In the genomic region with DNA sequence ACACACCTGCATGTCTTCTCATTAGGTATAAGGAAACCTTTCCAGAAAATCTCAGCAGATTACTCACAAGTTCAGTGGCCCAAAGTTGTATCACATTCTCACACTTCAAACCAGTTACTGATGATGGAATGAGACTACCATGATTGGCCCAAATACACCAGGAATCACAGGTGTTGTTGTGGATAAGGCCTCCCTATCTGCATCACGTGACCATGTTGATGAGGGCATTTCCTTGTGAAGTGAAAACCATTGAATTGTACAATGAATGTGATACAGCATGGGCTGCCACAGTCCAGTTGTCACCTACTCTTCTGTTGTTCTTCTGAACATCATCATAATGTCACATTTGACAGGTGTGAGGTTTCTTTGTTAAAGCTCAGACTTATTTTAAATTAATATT, we compare ENCODE assay signal across 32 cellular contexts.
"Had no signal": no experiment of that assay in that cellular context is flagged by ENCODE, and none has a peak within 500 bp of the region (broad histone marks: within the 10 kb centered on the region; RNA-seq: fewer than 3 reads in every experiment).

No MANE protein-coding gene starts in this region.

- ATAC-seq: activated CD4-positive, alpha-beta T cell treated with anti-CD3 and anti-CD28 coated beads for 36 hours; activated CD8-positive, alpha-beta memory T cell treated with anti-CD3 and anti-CD28 coated beads, Interleukin-2, amount 10 ng/mL, durations not matched to agents 7 days and 5 days; activated CD8-positive, alpha-beta T cell treated with anti-CD3 and anti-CD28 coated beads, Interleukin-2, amount 10 ng/mL, durations not matched to agents 7 days and 5 days; activated naive CD8-positive, alpha-beta T cell treated with anti-CD3 and anti-CD28 coated beads, Interleukin-2, amount 50 U/mL, for 24 hours; body of pancreas; esophagus mucosa had no signal

- H3K36me3 Mint-ChIP-seq: activated CD4-positive, alpha-beta memory T cell treated with anti-CD3 and anti-CD28 coated beads for 36 hours; activated CD8-positive, alpha-beta memory T cell treated with anti-CD3 and anti-CD28 coated beads, Interleukin-2, amount 10 ng/mL, durations not matched to agents 7 days and 5 days; activated naive CD4-positive, alpha-beta T cell treated with anti-CD3 and anti-CD28 coated beads, Interleukin-2, amount 50 U/mL, for 24 hours; activated naive CD8-positive, alpha-beta T cell treated with anti-CD3 and anti-CD28 coated beads for 36 hours had no signal

- H3K27ac Mint-ChIP-seq: activated CD4-positive, alpha-beta memory T cell treated with anti-CD3 and anti-CD28 coated beads for 36 hours; activated CD4-positive, alpha-beta T cell treated with anti-CD3 and anti-CD28 coated beads for 36 hours; activated CD4-positive, alpha-beta T cell treated with anti-CD3 and anti-CD28 coated beads, Interleukin-2, amount 10 ng/mL, durations not matched to agents 24 days and 14 days; activated CD8-positive, alpha-beta memory T cell treated with anti-CD3 and anti-CD28 coated beads, Interleukin-2, amount 10 ng/mL, durations not matched to agents 7 days and 5 days; activated CD8-positive, alpha-beta T cell treated with anti-CD3 and anti-CD28 coated beads, Interleukin-2, amount 10 ng/mL, durations not matched to agents 7 days and 5 days; activated naive CD4-positive, alpha-beta T cell treated with anti-CD3 and anti-CD28 coated beads for 36 hours; activated naive CD4-positive, alpha-beta T cell treated with anti-CD3 and anti-CD28 coated beads, Interleukin-2, amount 50 U/mL, for 24 hours; activated naive CD8-positive, alpha-beta T cell treated with anti-CD3 and anti-CD28 coated beads for 36 hours; activated naive CD8-positive, alpha-beta T cell treated with anti-CD3 and anti-CD28 coated beads, Interleukin-2, amount 50 U/mL, for 24 hours; activated T-helper 1 cell treated with anti-CD3 and anti-CD28 coated beads, Interleukin-12 subunit alpha, Interleukin-12 subunit beta, Interleukin-2, Interleukin-4 antibody, amounts not matched to agents 30 ng/mL and 10 ng/mL and 1 ng/mL, durations not matched to agents 14 hours and 24 hours and 36 hours; activated T-helper 2 cell treated with anti-CD3 and anti-CD28 coated beads, Interferon-gamma antibody, Interleukin-2, Interleukin-4, amounts not matched to agents 10 μg/mL and 5 μg/mL and 100 μg/mL, durations not matched to agents 14 hours and 24 hours and 36 hours; endodermal cell had no signal

- FAIRE-seq: frontal cortex had no signal

- H3K9me3 Mint-ChIP-seq: activated CD4-positive, alpha-beta memory T cell treated with anti-CD3 and anti-CD28 coated beads for 36 hours; activated CD4-positive, alpha-beta T cell treated with anti-CD3 and anti-CD28 coated beads, Interleukin-2, amount 10 ng/mL, durations not matched to agents 24 days and 14 days; activated naive CD4-positive, alpha-beta T cell treated with anti-CD3 and anti-CD28 coated beads for 36 hours; activated naive CD4-positive, alpha-beta T cell treated with anti-CD3 and anti-CD28 coated beads, Interleukin-2, amount 50 U/mL, for 24 hours; activated naive CD8-positive, alpha-beta T cell treated with anti-CD3 and anti-CD28 coated beads for 36 hours; activated naive CD8-positive, alpha-beta T cell treated with anti-CD3 and anti-CD28 coated beads, Interleukin-2, amount 50 U/mL, for 24 hours; activated T-helper 1 cell treated with anti-CD3 and anti-CD28 coated beads, Interleukin-12 subunit alpha, Interleukin-12 subunit beta, Interleukin-2, Interleukin-4 antibody, amounts not matched to agents 30 ng/mL and 10 ng/mL and 1 ng/mL, durations not matched to agents 14 hours and 24 hours and 36 hours; activated T-helper 2 cell treated with anti-CD3 and anti-CD28 coated beads, Interferon-gamma antibody, Interleukin-2, Interleukin-4, amounts not matched to agents 10 μg/mL and 5 μg/mL and 100 μg/mL, durations not matched to agents 14 hours and 24 hours and 36 hours; endodermal cell had no signal

- H3K27me3 ChIP-seq: adrenal gland, body of pancreas, cardiac muscle cell, colonic mucosa had no signal

- H3K4me1 Mint-ChIP-seq: activated CD4-positive, alpha-beta T cell treated with anti-CD3 and anti-CD28 coated beads, Interleukin-2, amount 10 ng/mL, durations not matched to agents 24 days and 14 days; activated CD8-positive, alpha-beta memory T cell treated with anti-CD3 and anti-CD28 coated beads, Interleukin-2, amount 10 ng/mL, durations not matched to agents 7 days and 5 days; activated naive CD4-positive, alpha-beta T cell treated with anti-CD3 and anti-CD28 coated beads, Interleukin-2, amount 50 U/mL, for 24 hours; activated naive CD8-positive, alpha-beta T cell treated with anti-CD3 and anti-CD28 coated beads for 36 hours had no signal

- H3K27me3 Mint-ChIP-seq: activated CD4-positive, alpha-beta T cell treated with anti-CD3 and anti-CD28 coated beads, Interleukin-2, amount 10 ng/mL, durations not matched to agents 24 days and 14 days; activated CD8-positive, alpha-beta memory T cell treated with anti-CD3 and anti-CD28 coated beads, Interleukin-2, amount 10 ng/mL, durations not matched to agents 7 days and 5 days; activated naive CD4-positive, alpha-beta T cell treated with anti-CD3 and anti-CD28 coated beads, Interleukin-2, amount 50 U/mL, for 24 hours; activated naive CD8-positive, alpha-beta T cell treated with anti-CD3 and anti-CD28 coated beads for 36 hours; activated naive CD8-positive, alpha-beta T cell treated with anti-CD3 and anti-CD28 coated beads, Interleukin-2, amount 50 U/mL, for 24 hours had no signal

- H3K4me1 ChIP-seq: adrenal gland, body of pancreas, colonic mucosa had no signal

- H3K4me3 ChIP-seq: adrenal gland, body of pancreas, cardiac muscle cell, colonic mucosa had no signal

- H3K27ac ChIP-seq: adrenal gland, body of pancreas, cardiac muscle cell, colonic mucosa had no signal

- H3K4me3 Mint-ChIP-seq: activated CD4-positive, alpha-beta memory T cell treated with anti-CD3 and anti-CD28 coated beads for 36 hours; activated CD4-positive, alpha-beta T cell treated with anti-CD3 and anti-CD28 coated beads for 36 hours; activated CD4-positive, alpha-beta T cell treated with anti-CD3 and anti-CD28 coated beads, Interleukin-2, amount 10 ng/mL, durations not matched to agents 24 days and 14 days; activated CD8-positive, alpha-beta memory T cell treated with anti-CD3 and anti-CD28 coated beads, Interleukin-2, amount 10 ng/mL, durations not matched to agents 7 days and 5 days; activated CD8-positive, alpha-beta T cell treated with anti-CD3 and anti-CD28 coated beads, Interleukin-2, amount 10 ng/mL, durations not matched to agents 7 days and 5 days; activated naive CD4-positive, alpha-beta T cell treated with anti-CD3 and anti-CD28 coated beads for 36 hours; activated naive CD4-positive, alpha-beta T cell treated with anti-CD3 and anti-CD28 coated beads, Interleukin-2, amount 50 U/mL, for 24 hours; activated naive CD8-positive, alpha-beta T cell treated with anti-CD3 and anti-CD28 coated beads for 36 hours; activated naive CD8-positive, alpha-beta T cell treated with anti-CD3 and anti-CD28 coated beads, Interleukin-2, amount 50 U/mL, for 24 hours; activated T-helper 1 cell treated with anti-CD3 and anti-CD28 coated beads, Interleukin-12 subunit alpha, Interleukin-12 subunit beta, Interleukin-2, Interleukin-4 antibody, amounts not matched to agents 30 ng/mL and 10 ng/mL and 1 ng/mL, durations not matched to agents 14 hours and 24 hours and 36 hours; endodermal cell had no signal

- DNase-seq: activated CD4-positive, alpha-beta memory T cell treated with anti-CD3 and anti-CD28 coated beads for 36 hours; activated CD4-positive, alpha-beta T cell treated with anti-CD3 and anti-CD28 coated beads for 36 hours; activated CD4-positive, alpha-beta T cell treated with anti-CD3 and anti-CD28 coated beads, Interleukin-2, amount 10 ng/mL, durations not matched to agents 24 days and 14 days; activated CD4-positive, CD25-positive, alpha-beta regulatory T cell; activated CD4-positive, CD25-positive, alpha-beta regulatory T cell treated with anti-CD3 and anti-CD28 coated beads, Interleukin-2, amount 50 U/mL, for 72 hours; activated CD8-positive, alpha-beta memory T cell treated with anti-CD3 and anti-CD28 coated beads, Interleukin-2, amount 10 ng/mL, durations not matched to agents 7 days and 5 days; activated CD8-positive, alpha-beta memory T cell treated with anti-CD3 and anti-CD28 coated beads, Interleukin-2, amount 50 U/mL, for 4 hours; activated CD8-positive, alpha-beta T cell treated with anti-CD3 and anti-CD28 coated beads, Interleukin-2, amount 10 ng/mL, durations not matched to agents 7 days and 5 days; activated effector memory CD4-positive, alpha-beta T cell treated with anti-CD3 and anti-CD28 coated beads, Interleukin-2, amount 50 U/mL, for 16 hours; activated naive CD4-positive, alpha-beta T cell treated with anti-CD3 and anti-CD28 coated beads for 36 hours; activated naive CD8-positive, alpha-beta T cell treated with anti-CD3 and anti-CD28 coated beads for 36 hours; activated naive CD8-positive, alpha-beta T cell treated with anti-CD3 and anti-CD28 coated beads, Interleukin-2, amount 50 U/mL, for 24 hours; activated T-cell treated with anti-CD3 and anti-CD28 coated beads, Interleukin-2, amount 50 U/mL, for 1 hour; activated T-cell treated with anti-CD3 and anti-CD28 coated beads, Interleukin-2, amount 50 U/mL, for 48 hours; adrenal gland; amygdala; aorta; body of pancreas; central memory CD4-positive, alpha-beta T cell; cerebellar nuclear complex; colonic mucosa; effector memory CD4-positive, alpha-beta T cell; endodermal cell; foreskin fibroblast; head of caudate nucleus; T-helper 2 cell had no signal

- H3K9me3 ChIP-seq: adrenal gland, body of pancreas, colonic mucosa had no signal

- H3K36me3 ChIP-seq: adrenal gland, cardiac muscle cell, colonic mucosa had no signal
